ENCODE assay signal across 8 cellular contexts in the genomic region with DNA sequence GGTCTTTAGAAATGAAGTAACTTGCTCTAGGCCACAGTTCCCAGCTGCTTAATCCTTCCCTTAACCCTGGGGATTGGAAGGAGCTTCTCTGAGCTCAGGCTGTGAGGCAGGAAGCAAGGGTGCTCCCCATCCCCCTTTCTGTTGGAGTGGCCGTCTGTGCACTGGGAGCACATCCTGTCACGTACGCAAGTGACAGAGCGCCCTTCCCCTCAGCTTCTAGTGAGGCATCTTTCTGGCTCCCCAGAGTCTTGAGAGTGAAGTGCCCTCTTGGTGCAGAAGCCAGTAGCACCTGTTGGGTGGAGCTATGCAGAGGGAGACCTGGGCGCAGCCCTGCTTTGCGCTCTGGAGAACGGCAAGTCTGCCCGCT. TPM values are rescaled to one million over a fixed set of nuclear protein-coding genes. Genes with fewer than 3 reads are reported as not detected.
DNase-seq lines count a peak whose midpoint lies in the region; ATAC-seq and TF ChIP-seq lines count a peak whose summit lies in the region.

No MANE protein-coding gene starts in this region.

- POLR2A ChIA-PET in activated naive CD8-positive, alpha-beta T cell treated with anti-CD3 and anti-CD28 coated beads, Interleukin-2, amount 10 ng/mL, durations not matched to agents 7 days and 5 days (lab: Charles Lee), result interaction anchor here (0.8 to 1.2 kb wide), 6 partner anchors 25 to 837 kb away, joined by 3 to 5 read pairs (median 4); partner anchors contain the start of gene INSIG1

- no peak overlapping the region for H3K27ac ChIP-seq in colonic mucosa

- peaks cover 2% of the 10 kb centered on the region for H3K9me3 Mint-ChIP-seq in activated naive CD8-positive, alpha-beta T cell treated with anti-CD3 and anti-CD28 coated beads, Interleukin-2, amount 10 ng/mL, durations not matched to agents 7 days and 5 days

- H3K27me3 Mint-ChIP-seq in activated naive CD8-positive, alpha-beta T cell treated with anti-CD3 and anti-CD28 coated beads, Interleukin-2, amount 10 ng/mL, durations not matched to agents 7 days and 5 days, result no peaks in the 10 kb centered on the region

- peaks cover 63% of the 10 kb centered on the region for H3K4me1 Mint-ChIP-seq in activated naive CD8-positive, alpha-beta T cell treated with anti-CD3 and anti-CD28 coated beads, Interleukin-2, amount 10 ng/mL, durations not matched to agents 7 days and 5 days

- no peaks in the 10 kb centered on the region for H3K27me3 ChIP-seq in colonic mucosa

- H3K4me3 ChIP-seq in colonic mucosa, result no peak overlapping the region

- H3K9ac ChIP-seq in colonic mucosa (ENCODE audit: low read depth in 2 of 2, low read length in 2 of 2), result peak overlapping the region in 1 of 2 donors; percentile 25

- H3K9me3 ChIP-seq in colonic mucosa, result no peaks in the 10 kb centered on the region

- peaks cover 14% of the 10 kb centered on the region for H3K36me3 ChIP-seq in colonic mucosa

- H3K27ac Mint-ChIP-seq in activated naive CD8-positive, alpha-beta T cell treated with anti-CD3 and anti-CD28 coated beads, Interleukin-2, amount 10 ng/mL, durations not matched to agents 7 days and 5 days, result peak overlapping the region; percentile 97

- DNase-seq in activated naive CD8-positive, alpha-beta T cell treated with anti-CD3 and anti-CD28 coated beads, Interleukin-2, amount 10 ng/mL, durations not matched to agents 7 days and 5 days, result peak; percentile 65
- DNase-seq in stimulated activated CD4-positive, alpha-beta T cell treated with anti-CD3 and anti-CD28 coated beads, Interleukin-4, amount 100 ng/mL, for 1 hour, result peak; percentile 14
- DNase-seq in kidney glomerular epithelial cell (lab: John Stamatoyannopoulos, UW) (no peak), colonic mucosa (no peak), NCI-H2171 treated with DMSO at 0.1 percent for 48 hours (lab: John Stamatoyannopoulos, UW) (no peak)

- peaks cover 43% of the 10 kb centered on the region for H3K36me3 Mint-ChIP-seq in activated naive CD8-positive, alpha-beta T cell treated with anti-CD3 and anti-CD28 coated beads, Interleukin-2, amount 10 ng/mL, durations not matched to agents 7 days and 5 days

- intact Hi-C loops in colonic mucosa (cut with DNase I), result loop anchor here (10.0 kb wide), 2 partner anchors 170 to 350 kb away; no protein-coding TSS in a partner anchor

- no peak for TF ChIP-seq CTCF in colonic mucosa (IDR thresholded peaks at IDR 0.05)

- ATAC-seq in GM19468 (IDR thresholded peaks at IDR 0.05; ENCODE audit: extremely low read depth, unreplicated experiment), result peak; percentile 15
- peak; percentile 46 for ATAC-seq in HG03457 (IDR thresholded peaks at IDR 0.05; ENCODE audit: unreplicated experiment)
- ATAC-seq in activated naive CD8-positive, alpha-beta T cell treated with anti-CD3 and anti-CD28 coated beads, Interleukin-2, amount 10 ng/mL, durations not matched to agents 7 days and 5 days (ENCODE audit: low read depth), result peak; percentile 72
- ATAC-seq in HG03280 (IDR thresholded peaks at IDR 0.05; ENCODE audit: unreplicated experiment), result no peak

- peak overlapping the region; percentile 79 for H3K4me3 Mint-ChIP-seq in activated naive CD8-positive, alpha-beta T cell treated with anti-CD3 and anti-CD28 coated beads, Interleukin-2, amount 10 ng/mL, durations not matched to agents 7 days and 5 days

- no peaks in the 10 kb centered on the region for H3K4me1 ChIP-seq in colonic mucosa

RNA-seq across cellular contexts. Expression of gene SHH, which starts 47.8 kb away (rescaled TPM):
- total RNA-seq in activated naive CD8-positive, alpha-beta T cell treated with anti-CD3 and anti-CD28 coated beads, Interleukin-2, amount 10 ng/mL, durations not matched to agents 7 days and 5 days, result not detected
- 1 to 10 TPM; 5.6 to 8.1 TPM for total RNA-seq in colonic mucosa

Comparison
In these comparisons a context has a peak if more than half of its experiments do, and no peak if none do; other contexts are left out.
1. DNase-seq: peak in activated naive CD8-positive, alpha-beta T cell treated with anti-CD3 and anti-CD28 coated beads, Interleukin-2, amount 10 ng/mL, durations not matched to agents 7 days and 5 days (single experiment) and stimulated activated CD4-positive, alpha-beta T cell treated with anti-CD3 and anti-CD28 coated beads, Interleukin-4, amount 100 ng/mL, for 1 hour (single experiment); none in kidney glomerular epithelial cell (single experiment), colonic mucosa (single experiment) and NCI-H2171 treated with DMSO at 0.1 percent for 48 hours (single experiment).
2. RNA of gene SHH, which starts 47.8 kb away (total RNA-seq): 5.6 to 8.1 TPM in colonic mucosa; not detected in activated naive CD8-positive, alpha-beta T cell treated with anti-CD3 and anti-CD28 coated beads, Interleukin-2, amount 10 ng/mL, durations not matched to agents 7 days and 5 days; every median in the first group is over 4 times any median in the second.